10 cellular contexts compared by ENCODE assay signal in the genomic region with DNA sequence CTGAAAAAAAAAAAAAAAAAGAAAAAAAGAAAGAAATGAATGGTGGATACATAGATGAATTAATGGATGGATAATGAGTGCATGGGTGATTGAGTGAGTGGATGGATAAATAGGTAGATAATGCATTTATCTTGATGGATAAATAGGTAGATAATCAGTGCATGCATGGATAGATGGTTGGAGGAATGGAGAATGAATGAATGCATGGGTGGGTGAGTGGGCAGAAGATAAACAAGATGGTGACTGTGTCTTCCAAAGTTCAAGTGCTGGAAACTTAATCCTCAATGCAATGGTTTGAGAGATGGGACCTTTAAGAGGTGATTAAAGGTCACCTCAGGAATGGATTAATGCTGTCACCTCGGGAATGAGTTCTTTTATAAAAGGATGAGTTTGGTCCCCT. TPM values are rescaled to one million over a fixed set of nuclear protein-coding genes. Genes with fewer than 3 reads are reported as not detected.
"Had no signal": no experiment of that assay in that cellular context is flagged by ENCODE, and none has a peak within 500 bp of the region (broad histone marks: within the 10 kb centered on the region; RNA-seq: fewer than 3 reads in every experiment).

No MANE protein-coding gene starts in this region.

- H3K27me3 Mint-ChIP-seq: IgD-negative memory B cell had no signal

- H3K27ac Mint-ChIP-seq: H9, HFFc6, IgD-negative memory B cell had no signal

- H3K36me3 Mint-ChIP-seq: IgD-negative memory B cell had no signal

- H3K4me1 Mint-ChIP-seq: IgD-negative memory B cell had no signal

- H2AFZ ChIP-seq: GM23248 had no signal

- H3K9ac ChIP-seq: GM23248 had no signal

- DNase-seq: GM23248, GOT3, H9, HCEC 1CT, HFFc6, KBM-7 had no signal

- H3K4me3 Mint-ChIP-seq: H9, HFFc6, IgD-negative memory B cell had no signal

- H3K27ac ChIP-seq: GM23248, HL-60 had no signal

- H3K4me3 ChIP-seq: GM23248 had no signal

- H3K9me3 Mint-ChIP-seq: H9, HFFc6 had no signal

RNA-seq across cellular contexts. Expression of gene RNF112, which starts 6.8 kb away (rescaled TPM):
- total RNA-seq: HepG2, HT1080 had no signal
- polyA plus RNA-seq: IgD-negative memory B cell had no signal

RNA-seq across cellular contexts. Expression of gene MFAP4, which starts 17.3 kb away (rescaled TPM):
- total RNA-seq: HepG2, HT1080 had no signal
- polyA plus RNA-seq: IgD-negative memory B cell had no signal
